ENCODE assay signal across 8 cellular contexts in the genomic region with DNA sequence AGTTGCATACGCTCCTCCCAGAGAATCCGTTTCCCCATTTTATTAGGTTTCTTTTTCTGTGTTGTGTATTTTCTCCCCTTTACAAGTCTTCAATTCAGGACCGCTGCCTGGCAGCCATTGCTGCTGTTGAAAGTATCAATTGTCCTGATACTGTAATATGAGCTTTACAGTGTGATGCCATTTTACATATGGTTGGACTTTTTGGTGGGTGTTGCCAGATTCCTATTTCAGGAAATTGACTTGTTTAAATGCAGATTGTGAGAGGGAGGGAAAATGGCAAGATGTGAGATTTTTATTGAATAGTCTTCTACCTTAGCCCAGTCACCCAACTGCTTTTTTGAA. TPM values are rescaled to one million over a fixed set of nuclear protein-coding genes. Genes with fewer than 3 reads are reported as not detected.
DNase-seq lines count a peak whose midpoint lies in the region; ATAC-seq and TF ChIP-seq lines count a peak whose summit lies in the region.

No MANE protein-coding gene starts in this region.

- H3K9me3 ChIP-seq in left ventricle myocardium inferior (replicated peaks) (no peaks in the 10 kb centered on the region), SJSA1 (replicated peaks) (no peaks in the 10 kb centered on the region), esophagus muscularis mucosa (no peaks in the 10 kb centered on the region), trophoblast cell (ENCODE audit: insufficient read depth, low read depth, low read length) (no peaks in the 10 kb centered on the region)

- peak overlapping the region; percentile 91 for H3K9ac ChIP-seq in trophoblast cell (ENCODE audit: low read length)

- no peak for TF ChIP-seq EP300 in esophagus muscularis mucosa (IDR thresholded peaks at IDR 0.05)

- peak overlapping the region; percentile 46 for H3K14ac ChIP-seq in trophoblast cell (ENCODE audit: low read length)

- no peak overlapping the region for H3K23ac ChIP-seq in trophoblast cell (ENCODE audit: low read length)

- TF ChIP-seq CTCF in left ventricle myocardium inferior (IDR thresholded peaks at IDR 0.05; ENCODE audit: borderline replicate concordance): no peak
- no peak for TF ChIP-seq CTCF in esophagus muscularis mucosa (IDR thresholded peaks at IDR 0.05)

- H4K12ac ChIP-seq in trophoblast cell (ENCODE audit: low read depth, low read length): no peak overlapping the region

- no peak overlapping the region for H2BK12ac ChIP-seq in trophoblast cell (ENCODE audit: low read length)

- no peak overlapping the region for H4K8ac ChIP-seq in trophoblast cell (ENCODE audit: low read depth, low read length)

- DNase-seq in left ventricle myocardium inferior (no peak), left cardiac atrium (no peak), SJSA1 (ENCODE audit: low read depth in 1 of 2, low spot score in 2 of 2) (peak in 1 of 2 experiments; percentile 25), esophagus muscularis mucosa (ENCODE audit: extremely low spot score) (no peak), trophoblast cell (peak in 1 of 2 donors; percentile 36), mucosa of gallbladder (ENCODE audit: low spot score) (no peak), KG1 (lab: John Stamatoyannopoulos, UW) (no peak)

- H3K4me1 ChIP-seq in left ventricle myocardium inferior (peaks cover 77% of the 10 kb centered on the region), SJSA1 (replicated peaks) (peaks cover 23% of the 10 kb centered on the region), esophagus muscularis mucosa (peaks cover 49 to 73% (median 66%) of the 10 kb centered on the region in 4 donors), trophoblast cell (ENCODE audit: control insufficient read depth in 1 of 2, insufficient read depth in 2 of 2, low read length in 2 of 2) (peaks cover 12 to 16% of the 10 kb centered on the region in 2 experiments)

- intact Hi-C loops in left ventricle myocardium inferior (cut with micrococcal nuclease): no loop called here
- intact Hi-C loops in left cardiac atrium (cut with DNase I): no loop called here
- intact Hi-C loops in esophagus muscularis mucosa (cut with DNase I): loop anchor here (5.0 to 10.0 kb wide), 2 partner anchors 37 to 124 kb away; partner anchors contain the start of gene RNF24

- H3K18ac ChIP-seq in trophoblast cell (ENCODE audit: low read length): no peak overlapping the region

- H3K4me3 ChIP-seq in left ventricle myocardium inferior (peak overlapping the region; percentile 81), SJSA1 (peak overlapping the region; percentile 97), esophagus muscularis mucosa (peak overlapping the region; percentile 84 to 100 (median 99)), trophoblast cell (ENCODE audit: low read depth, low read length) (peak overlapping the region; percentile 99)

- no peak overlapping the region for H2BK5ac ChIP-seq in trophoblast cell (ENCODE audit: low read depth, low read length, poor library complexity)

- no peak for TF ChIP-seq POLR2A in esophagus muscularis mucosa (IDR thresholded peaks at IDR 0.05; ENCODE audit: low read depth)

- peaks cover 12% of the 10 kb centered on the region for H3K79me1 ChIP-seq in trophoblast cell (ENCODE audit: low read length)

- peak overlapping the region; percentile 95 for H3K27ac ChIP-seq in left ventricle myocardium inferior (replicated peaks)
- peak overlapping the region; percentile 94 for H3K27ac ChIP-seq in SJSA1
- H3K27ac ChIP-seq in esophagus muscularis mucosa (replicated peaks in 1 of 4): peak overlapping the region; percentile 98 to 99 (median 98)
- H3K27ac ChIP-seq in trophoblast cell (ENCODE audit: low read depth, low read length): no peak overlapping the region

- 3% methylated on average over 3 of the region's 3 CpGs for WGBS in esophagus muscularis mucosa
- whole genome bisulfite sequencing in trophoblast cell (ENCODE audit: extremely low coverage, insufficient coverage, insufficient read length): no CpG with 5 or more reads among the region's 3 CpGs

- peak overlapping the region; percentile 70 for H3K4me2 ChIP-seq in trophoblast cell (ENCODE audit: low read length)

- H2AK5ac ChIP-seq in trophoblast cell (ENCODE audit: low read length): no peak overlapping the region

- H4K91ac ChIP-seq in trophoblast cell (ENCODE audit: low read depth, low read length): peak overlapping the region; percentile 26

- H3K4ac ChIP-seq in trophoblast cell (ENCODE audit: low read depth, low read length): peak overlapping the region; percentile 98

- H2BK120ac ChIP-seq in trophoblast cell (ENCODE audit: insufficient read depth, low read length, poor library complexity): no peak overlapping the region

- no peak for ATAC-seq in left cardiac atrium
- no peak for ATAC-seq in GM19035 (IDR thresholded peaks at IDR 0.05; ENCODE audit: unreplicated experiment)

- no peak overlapping the region for H2AFZ ChIP-seq in trophoblast cell (ENCODE audit: insufficient read depth, low read length, poor library complexity)

- H3K36me3 ChIP-seq in left ventricle myocardium inferior (peaks cover 5% of the 10 kb centered on the region), SJSA1 (peaks cover 49% of the 10 kb centered on the region), esophagus muscularis mucosa (no peaks in the 10 kb centered on the region), trophoblast cell (ENCODE audit: control insufficient read depth in 1 of 2, insufficient read depth in 2 of 2, low read length in 2 of 2) (peaks cover 2 to 4% of the 10 kb centered on the region in 2 experiments)

- H3K79me2 ChIP-seq in trophoblast cell (ENCODE audit: control insufficient read depth, insufficient read depth, low read length, poor library complexity): peaks cover 37% of the 10 kb centered on the region

- H3K27me3 ChIP-seq in left ventricle myocardium inferior (ENCODE audit: low read depth): no peaks in the 10 kb centered on the region
- no peaks in the 10 kb centered on the region for H3K27me3 ChIP-seq in SJSA1 (replicated peaks)
- H3K27me3 ChIP-seq in esophagus muscularis mucosa: no peaks in the 10 kb centered on the region
- no peaks in the 10 kb centered on the region for H3K27me3 ChIP-seq in trophoblast cell (ENCODE audit: insufficient read depth, low read length)

RNA-seq across cellular contexts. Expression of gene PANK2, which starts 1.2 kb away (rescaled TPM):
- total RNA-seq in left ventricle myocardium inferior (16.4 TPM), left cardiac atrium (10 to 100 TPM; 18.7 to 23.8 TPM), esophagus muscularis mucosa (10 to 100 TPM; 42.8 to 52.1 (median 46.6) TPM), mucosa of gallbladder (32.5 TPM)
- 66.3 and 70.6 TPM in 2 replicates for total RNA-seq in SJSA1 (2014; rRNA removed; shearing (Covaris generic))
- polyA plus RNA-seq in trophoblast cell (2013): 18.9 and 19.4 TPM in 2 replicates

RNA-seq across cellular contexts. Expression of gene MAVS, which starts 43.7 kb away (rescaled TPM):
- total RNA-seq in left ventricle myocardium inferior (44.9 TPM), left cardiac atrium (10 to 100 TPM; 28.9 to 31.1 TPM), esophagus muscularis mucosa (10 to 100 TPM; 34.6 to 56.1 (median 42.8) TPM), mucosa of gallbladder (44.9 TPM)
- 14.4 and 21.5 TPM in 2 replicates for total RNA-seq in SJSA1 (2014; rRNA removed; shearing (Covaris generic))
- 17.5 and 17.6 TPM in 2 replicates for polyA plus RNA-seq in trophoblast cell (2013)
